11 cellular contexts compared by ENCODE assay signal in genomic region chr6:34745277-34746103, GRCh38. TPM values are rescaled to one million over a fixed set of nuclear protein-coding genes. Genes with fewer than 3 reads are reported as not detected.
DNase-seq lines count a peak whose midpoint lies in the region; ATAC-seq and TF ChIP-seq lines count a peak whose summit lies in the region.
"Had no signal": no experiment of that assay in that cellular context is flagged by ENCODE, and none has a peak within 500 bp of the region (broad histone marks: within the 10 kb centered on the region; RNA-seq: fewer than 3 reads in every experiment).

No MANE protein-coding gene starts in this region.

- H3K36me3 ChIP-seq in PC-3 (ENCODE audit: low read depth, low read length) (no peaks in the 10 kb centered on the region), smooth muscle cell (ENCODE audit: low read depth) (no peaks in the 10 kb centered on the region)
- H3K36me3 ChIP-seq: cardiac muscle cell had no signal

- no peaks in the 10 kb centered on the region for H3K9me2 ChIP-seq in PC-3 (replicated peaks; ENCODE audit: low read length)

- H3K9ac ChIP-seq in PC-3 (ENCODE audit: low read length) (no peak overlapping the region), smooth muscle cell (ENCODE audit: low read depth) (no peak overlapping the region)

- peak; percentile 44 for DNase-seq in activated CD4-positive, alpha-beta T cell treated with anti-CD3 and anti-CD28 coated beads for 48 hours
- no peak for DNase-seq in activated CD4-positive, alpha-beta T cell treated with anti-CD3 and anti-CD28 coated beads, Interleukin-2, amount 50 U/mL, for 1 hour
- DNase-seq in PC-3 (peak; percentile 69), fibroblast of the aortic adventitia (ENCODE audit: low read depth) (peak; percentile 38), smooth muscle cell (lab: John Stamatoyannopoulos, UW; ENCODE audit: unreplicated experiment) (no peak), activated gamma-delta T cell (lab: John Stamatoyannopoulos, UW) (no peak), right cardiac atrium (no peak), activated gamma-delta T cell treated with Interleukin-2 at 50 U/mL for 16 hours (no peak)
- DNase-seq: activated CD4-positive, CD25-positive, alpha-beta regulatory T cell treated with anti-CD3 and anti-CD28 coated beads, Interleukin-2, amount 50 U/mL, for 72 hours; NK-92 treated with Interleukin-12 subunit alpha and Interleukin-12 subunit beta, amount 100 ng/mL, for 24 hours had no signal

- CTCF ChIA-PET in PC-3 (lab: Charles Lee): no interaction called here

- H3K4me1 ChIP-seq in PC-3 (ENCODE audit: insufficient read depth, low read length) (peaks cover 15% of the 10 kb centered on the region), smooth muscle cell (ENCODE audit: low read depth) (no peaks in the 10 kb centered on the region), right cardiac atrium (ENCODE audit: control insufficient read depth, insufficient read depth, low read length) (no peaks in the 10 kb centered on the region)

- intact Hi-C loops in PC-3 (cut with micrococcal nuclease): no loop called here
- intact Hi-C loops in right cardiac atrium (cut with DNase I): no loop called here

- H3K79me2 ChIP-seq in PC-3 (ENCODE audit: low read length) (no peaks in the 10 kb centered on the region), smooth muscle cell (ENCODE audit: low read depth) (no peaks in the 10 kb centered on the region)

- POLR2A ChIA-PET in PC-3 (lab: Charles Lee; ENCODE audit: unreplicated experiment): interaction anchor here (0.6 kb wide), 1 partner anchor 49 kb away, joined by 4 read pairs; the partner anchor contains the start of gene ILRUN

- H4K20me1 ChIP-seq in PC-3 (ENCODE audit: low read length) (no peaks in the 10 kb centered on the region), smooth muscle cell (ENCODE audit: low read depth) (no peaks in the 10 kb centered on the region)

- TF ChIP-seq CTCF in PC-3 (conservative IDR thresholded peaks at IDR 0.05; ENCODE audit: low read depth, low read length) (no peak), fibroblast of the aortic adventitia (IDR thresholded peaks at IDR 0.05; ENCODE audit: insufficient read depth, low read length) (no peak), smooth muscle cell (IDR thresholded peaks at IDR 0.05; ENCODE audit: borderline replicate concordance, insufficient read depth, poor library complexity, severe bottlenecking) (no peak)

- WGBS in smooth muscle cell (ENCODE audit: low lambda C conversion rate): 38% methylated on average over 10 of the region's 10 CpGs
- WGBS in right cardiac atrium: 71% methylated on average over 10 of the region's 10 CpGs

- BruUV-seq in PC-3 (replicated peaks; lab: Mats Ljungman, UMichigan): no TSS peak

- H3K4me2 ChIP-seq in PC-3 (ENCODE audit: low read length) (peak overlapping the region; percentile 27; the same call in 1 of the 2 replicates), smooth muscle cell (peak overlapping the region; percentile 2)

- H2AFZ ChIP-seq in PC-3 (ENCODE audit: low read length) (no peak overlapping the region), smooth muscle cell (ENCODE audit: low read depth) (no peak overlapping the region)

- ATAC-seq in PC-3 (peak; percentile 35), right cardiac atrium (no peak)

- H3K27ac ChIP-seq in PC-3 (ENCODE audit: low read length): peak overlapping the region; percentile 54
- H3K27ac ChIP-seq in smooth muscle cell (ENCODE audit: low read depth): peak overlapping the region; percentile 69
- H3K27ac ChIP-seq in right cardiac atrium (ENCODE audit: low read length): no peak overlapping the region
- H3K27ac ChIP-seq: cardiac muscle cell had no signal

- H3K9me3 ChIP-seq in PC-3 (ENCODE audit: low read length) (no peaks in the 10 kb centered on the region), smooth muscle cell (replicated peaks; ENCODE audit: low read depth) (no peaks in the 10 kb centered on the region), right cardiac atrium (ENCODE audit: control insufficient read depth, low read length) (no peaks in the 10 kb centered on the region)

- H3K4me3 ChIP-seq in PC-3 (ENCODE audit: low read length): no peak overlapping the region
- H3K4me3 ChIP-seq in fibroblast of the aortic adventitia (ENCODE audit: low read depth, low read length): no peak overlapping the region
- H3K4me3 ChIP-seq in smooth muscle cell: no peak overlapping the region
- no peak overlapping the region for H3K4me3 ChIP-seq in right cardiac atrium (ENCODE audit: low read length)
- H3K4me3 ChIP-seq: cardiac muscle cell had no signal

- H3K27me3 ChIP-seq in PC-3 (ENCODE audit: low read length): no peaks in the 10 kb centered on the region
- no peaks in the 10 kb centered on the region for H3K27me3 ChIP-seq in smooth muscle cell (ENCODE audit: low read depth)
- no peaks in the 10 kb centered on the region for H3K27me3 ChIP-seq in right cardiac atrium (ENCODE audit: control insufficient read depth, insufficient read depth)
- H3K27me3 ChIP-seq: cardiac muscle cell had no signal

- H3F3A ChIP-seq in PC-3 (ENCODE audit: low read length, unreplicated experiment) (peaks cover 3% of the 10 kb centered on the region), smooth muscle cell (ENCODE audit: low read depth) (no peaks in the 10 kb centered on the region)

RNA-seq across cellular contexts. Expression of gene SNRPC, which starts 11.8 kb away (rescaled TPM):
- total RNA-seq in PC-3 (2014; rRNA removed) (271 and 306 TPM in 2 replicates), fibroblast of the aortic adventitia (ENCODE audit: low replicate concordance) (23.7 and 73.5 TPM in 2 replicates), smooth muscle cell (96.0 and 133 TPM in 2 replicates), right cardiac atrium (100 to 1,000 TPM in 3 of 4 donors, 10 to 100 TPM in 1; 88.3 to 155 (median 120) TPM)
- polyA plus RNA-seq in smooth muscle cell (340 and 357 TPM in 2 replicates), right cardiac atrium (236 TPM)

RNA-seq across cellular contexts. Expression of gene BLTP3A, which starts 46.4 kb away (rescaled TPM):
- total RNA-seq in PC-3 (2014; rRNA removed) (10.6 and 11.1 TPM in 2 replicates), fibroblast of the aortic adventitia (ENCODE audit: low replicate concordance) (3.4 and 8.9 TPM in 2 replicates), smooth muscle cell (3.7 and 5.2 TPM in 2 replicates), right cardiac atrium (10 to 100 TPM; 13.0 to 18.8 (median 17.5) TPM)
- polyA plus RNA-seq in smooth muscle cell (1.0 and 1.1 TPM in 2 replicates), right cardiac atrium (4.4 TPM)

RNA-seq across cellular contexts. Expression of gene ILRUN, which starts 48.9 kb away (rescaled TPM):
- total RNA-seq in PC-3 (2014; rRNA removed) (54.8 and 59.5 TPM in 2 replicates), fibroblast of the aortic adventitia (ENCODE audit: low replicate concordance) (31.6 and 39.0 TPM in 2 replicates), smooth muscle cell (23.9 and 24.5 TPM in 2 replicates), right cardiac atrium (100 to 1,000 TPM; 120 to 150 (median 134) TPM)
- polyA plus RNA-seq in smooth muscle cell (7.5 and 9.0 TPM in 2 replicates), right cardiac atrium (116 TPM)

Comparison
In these comparisons a context has a peak if more than half of its experiments do, and no peak if none do; other contexts are left out.
1. DNase-seq: peak in activated CD4-positive, alpha-beta T cell treated with anti-CD3 and anti-CD28 coated beads for 48 hours (single experiment), PC-3 (single experiment) and fibroblast of the aortic adventitia (single experiment); none in activated CD4-positive, alpha-beta T cell treated with anti-CD3 and anti-CD28 coated beads, Interleukin-2, amount 50 U/mL, for 1 hour (single experiment), smooth muscle cell (single experiment), activated gamma-delta T cell (single experiment), right cardiac atrium (0 of 3) and activated gamma-delta T cell treated with Interleukin-2 at 50 U/mL for 16 hours (single experiment).